Comparison of ENCODE assay signal across 37 cellular contexts in the genomic region with DNA sequence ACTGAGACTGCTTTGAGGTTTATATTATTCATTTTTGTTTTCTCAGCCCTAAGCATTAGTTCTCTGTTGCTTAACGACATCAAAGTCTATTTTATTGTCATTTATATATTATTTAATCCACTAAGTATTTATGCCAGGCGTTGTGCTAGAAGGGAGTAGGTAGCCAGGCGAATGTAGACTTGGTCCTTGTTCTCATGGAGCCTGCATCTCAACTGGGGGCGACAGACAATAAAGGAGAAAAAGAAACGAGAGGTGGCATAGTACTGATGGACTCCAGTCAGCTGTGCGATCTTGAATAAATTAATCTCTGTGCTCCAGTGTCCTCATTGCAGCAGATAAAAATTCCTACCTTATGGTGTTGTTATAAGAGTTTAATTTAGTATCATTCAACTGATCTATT.
"Had no signal": no experiment of that assay in that cellular context is flagged by ENCODE, and none has a peak within 500 bp of the region (broad histone marks: within the 10 kb centered on the region; RNA-seq: fewer than 3 reads in every experiment).

No MANE protein-coding gene starts in this region.

- H3K4me1 ChIP-seq: ascending aorta, breast epithelium, colonic mucosa, gastrocnemius medialis, heart left ventricle had no signal

- H3K36me3 Mint-ChIP-seq: activated CD4-positive, alpha-beta memory T cell treated with anti-CD3 and anti-CD28 coated beads for 36 hours; activated CD8-positive, alpha-beta memory T cell treated with anti-CD3 and anti-CD28 coated beads, Interleukin-2, amount 10 ng/mL, durations not matched to agents 7 days and 5 days; activated naive CD4-positive, alpha-beta T cell treated with anti-CD3 and anti-CD28 coated beads, Interleukin-2, amount 50 U/mL, for 24 hours; activated naive CD8-positive, alpha-beta T cell treated with anti-CD3 and anti-CD28 coated beads for 36 hours had no signal

- H3K27ac Mint-ChIP-seq: activated CD4-positive, alpha-beta memory T cell treated with anti-CD3 and anti-CD28 coated beads for 36 hours; activated CD4-positive, alpha-beta T cell treated with anti-CD3 and anti-CD28 coated beads for 36 hours; activated CD4-positive, alpha-beta T cell treated with anti-CD3 and anti-CD28 coated beads, Interleukin-2, amount 10 ng/mL, durations not matched to agents 24 days and 14 days; activated CD8-positive, alpha-beta memory T cell treated with anti-CD3 and anti-CD28 coated beads, Interleukin-2, amount 10 ng/mL, durations not matched to agents 7 days and 5 days; activated CD8-positive, alpha-beta T cell treated with anti-CD3 and anti-CD28 coated beads, Interleukin-2, amount 10 ng/mL, durations not matched to agents 7 days and 5 days; activated naive CD4-positive, alpha-beta T cell treated with anti-CD3 and anti-CD28 coated beads for 36 hours; activated naive CD4-positive, alpha-beta T cell treated with anti-CD3 and anti-CD28 coated beads, Interleukin-2, amount 50 U/mL, for 24 hours; activated naive CD8-positive, alpha-beta T cell treated with anti-CD3 and anti-CD28 coated beads for 36 hours; activated T-helper 1 cell treated with anti-CD3 and anti-CD28 coated beads, Interleukin-12 subunit alpha, Interleukin-12 subunit beta, Interleukin-2, Interleukin-4 antibody, amounts not matched to agents 30 ng/mL and 10 ng/mL and 1 ng/mL, durations not matched to agents 14 hours and 24 hours and 36 hours; activated T-helper 2 cell treated with anti-CD3 and anti-CD28 coated beads, Interferon-gamma antibody, Interleukin-2, Interleukin-4, amounts not matched to agents 10 μg/mL and 5 μg/mL and 100 μg/mL, durations not matched to agents 14 hours and 24 hours and 36 hours; brain; endodermal cell; T-helper 17 cell; T-helper 2 cell treated with Interferon-gamma antibody and Interleukin-4, amounts not matched to agents 5 μg/mL and 100 μg/mL, for 36 hours had no signal

- H3K27me3 Mint-ChIP-seq: brain had no signal

- H3K36me3 ChIP-seq: breast epithelium, cardiac muscle cell, colonic mucosa had no signal

- H3K4me3 ChIP-seq: adrenal gland, ascending aorta, breast epithelium, cardiac muscle cell, colonic mucosa, gastrocnemius medialis, heart left ventricle had no signal

- H3K9me3 ChIP-seq: adrenal gland, ascending aorta, breast epithelium, colonic mucosa, gastrocnemius medialis, heart left ventricle had no signal

- H3K4me3 Mint-ChIP-seq: activated CD4-positive, alpha-beta memory T cell treated with anti-CD3 and anti-CD28 coated beads for 36 hours; activated CD4-positive, alpha-beta T cell treated with anti-CD3 and anti-CD28 coated beads for 36 hours; activated CD4-positive, alpha-beta T cell treated with anti-CD3 and anti-CD28 coated beads, Interleukin-2, amount 10 ng/mL, durations not matched to agents 24 days and 14 days; activated CD8-positive, alpha-beta memory T cell treated with anti-CD3 and anti-CD28 coated beads, Interleukin-2, amount 10 ng/mL, durations not matched to agents 7 days and 5 days; activated CD8-positive, alpha-beta T cell treated with anti-CD3 and anti-CD28 coated beads, Interleukin-2, amount 10 ng/mL, durations not matched to agents 7 days and 5 days; activated naive CD4-positive, alpha-beta T cell treated with anti-CD3 and anti-CD28 coated beads for 36 hours; activated naive CD4-positive, alpha-beta T cell treated with anti-CD3 and anti-CD28 coated beads, Interleukin-2, amount 50 U/mL, for 24 hours; activated naive CD8-positive, alpha-beta T cell treated with anti-CD3 and anti-CD28 coated beads for 36 hours; activated naive CD8-positive, alpha-beta T cell treated with anti-CD3 and anti-CD28 coated beads, Interleukin-2, amount 50 U/mL, for 24 hours; activated T-helper 1 cell treated with anti-CD3 and anti-CD28 coated beads, Interleukin-12 subunit alpha, Interleukin-12 subunit beta, Interleukin-2, Interleukin-4 antibody, amounts not matched to agents 30 ng/mL and 10 ng/mL and 1 ng/mL, durations not matched to agents 14 hours and 24 hours and 36 hours; brain; endodermal cell; T-helper 17 cell had no signal

- H3K27me3 ChIP-seq: adrenal gland, ascending aorta, breast epithelium, cardiac muscle cell, colonic mucosa, gastrocnemius medialis, heart left ventricle had no signal

- ATAC-seq: activated CD4-positive, alpha-beta T cell treated with anti-CD3 and anti-CD28 coated beads for 36 hours; activated CD8-positive, alpha-beta memory T cell treated with anti-CD3 and anti-CD28 coated beads, Interleukin-2, amount 10 ng/mL, durations not matched to agents 7 days and 5 days; activated CD8-positive, alpha-beta T cell treated with anti-CD3 and anti-CD28 coated beads, Interleukin-2, amount 10 ng/mL, durations not matched to agents 7 days and 5 days; activated naive CD8-positive, alpha-beta T cell treated with anti-CD3 and anti-CD28 coated beads, Interleukin-2, amount 50 U/mL, for 24 hours; esophagus mucosa; gastrocnemius medialis; heart left ventricle; T-helper 17 cell had no signal

- DNase-seq: activated CD4-positive, alpha-beta memory T cell treated with anti-CD3 and anti-CD28 coated beads for 36 hours; activated CD4-positive, alpha-beta T cell treated with anti-CD3 and anti-CD28 coated beads for 36 hours; activated CD4-positive, alpha-beta T cell treated with anti-CD3 and anti-CD28 coated beads, Interleukin-2, amount 10 ng/mL, durations not matched to agents 24 days and 14 days; activated CD4-positive, CD25-positive, alpha-beta regulatory T cell; activated CD4-positive, CD25-positive, alpha-beta regulatory T cell treated with anti-CD3 and anti-CD28 coated beads, Interleukin-2, amount 50 U/mL, for 72 hours; activated CD8-positive, alpha-beta memory T cell treated with anti-CD3 and anti-CD28 coated beads, Interleukin-2, amount 10 ng/mL, durations not matched to agents 7 days and 5 days; activated CD8-positive, alpha-beta memory T cell treated with anti-CD3 and anti-CD28 coated beads, Interleukin-2, amount 50 U/mL, for 4 hours; activated CD8-positive, alpha-beta T cell treated with anti-CD3 and anti-CD28 coated beads, Interleukin-2, amount 10 ng/mL, durations not matched to agents 7 days and 5 days; activated effector memory CD4-positive, alpha-beta T cell treated with anti-CD3 and anti-CD28 coated beads, Interleukin-2, amount 50 U/mL, for 16 hours; activated naive CD4-positive, alpha-beta T cell treated with anti-CD3 and anti-CD28 coated beads for 36 hours; activated naive CD8-positive, alpha-beta T cell treated with anti-CD3 and anti-CD28 coated beads for 36 hours; activated naive CD8-positive, alpha-beta T cell treated with anti-CD3 and anti-CD28 coated beads, Interleukin-2, amount 50 U/mL, for 24 hours; activated T-cell treated with anti-CD3 and anti-CD28 coated beads, Interleukin-2, amount 50 U/mL, for 1 hour; activated T-cell treated with anti-CD3 and anti-CD28 coated beads, Interleukin-2, amount 50 U/mL, for 48 hours; adrenal gland; amygdala; central memory CD4-positive, alpha-beta T cell; cerebellar nuclear complex; colonic mucosa; effector memory CD4-positive, alpha-beta T cell; endodermal cell; foreskin fibroblast; gastrocnemius medialis; glutamatergic neuron; heart left ventricle; T-helper 1 cell; T-helper 17 cell; T1000 had no signal

- H3K27ac ChIP-seq: adrenal gland, ascending aorta, breast epithelium, cardiac muscle cell, colonic mucosa, gastrocnemius medialis, heart left ventricle had no signal

- H3K9me3 Mint-ChIP-seq: activated CD4-positive, alpha-beta memory T cell treated with anti-CD3 and anti-CD28 coated beads for 36 hours; activated CD4-positive, alpha-beta T cell treated with anti-CD3 and anti-CD28 coated beads, Interleukin-2, amount 10 ng/mL, durations not matched to agents 24 days and 14 days; activated naive CD4-positive, alpha-beta T cell treated with anti-CD3 and anti-CD28 coated beads for 36 hours; activated naive CD4-positive, alpha-beta T cell treated with anti-CD3 and anti-CD28 coated beads, Interleukin-2, amount 50 U/mL, for 24 hours; activated naive CD8-positive, alpha-beta T cell treated with anti-CD3 and anti-CD28 coated beads for 36 hours; activated naive CD8-positive, alpha-beta T cell treated with anti-CD3 and anti-CD28 coated beads, Interleukin-2, amount 50 U/mL, for 24 hours; activated T-helper 1 cell treated with anti-CD3 and anti-CD28 coated beads, Interleukin-12 subunit alpha, Interleukin-12 subunit beta, Interleukin-2, Interleukin-4 antibody, amounts not matched to agents 30 ng/mL and 10 ng/mL and 1 ng/mL, durations not matched to agents 14 hours and 24 hours and 36 hours; activated T-helper 2 cell treated with anti-CD3 and anti-CD28 coated beads, Interferon-gamma antibody, Interleukin-2, Interleukin-4, amounts not matched to agents 10 μg/mL and 5 μg/mL and 100 μg/mL, durations not matched to agents 14 hours and 24 hours and 36 hours; brain; endodermal cell; T-helper 2 cell treated with Interferon-gamma antibody and Interleukin-4, amounts not matched to agents 5 μg/mL and 100 μg/mL, for 36 hours had no signal

- H3K4me1 Mint-ChIP-seq: endodermal cell had no signal
